Comparison of ENCODE assay signal across 2 cellular contexts in genomic region chr3:73964818-73965217, GRCh38.
TF ChIP-seq lines count a peak whose summit lies in the region.

No MANE protein-coding gene starts in this region.

TF ChIP-seq in HepG2, 621 proteins besides CTCF, POLR2A, EP300 and RAD21:
- TF ChIP-seq KMT2A (CRISPR knock-in tag; IDR thresholded peaks at IDR 0.05) (no peak), CC2D1A (CRISPR knock-in tag; IDR thresholded peaks at IDR 0.05) (no peak), CEBPB (IDR thresholded peaks at IDR 0.05; ENCODE audit: borderline replicate concordance, low read depth, low read length) (peak; percentile 69; the same call in 1 of the 2 replicates), ZNF10 (CRISPR knock-in tag; IDR thresholded peaks at IDR 0.05; ENCODE audit: borderline replicate concordance, low read depth) (no peak), MATR3 (CRISPR knock-in tag; IDR thresholded peaks at IDR 0.05) (no peak)

TF ChIP-seq in K562, 482 proteins besides CTCF, POLR2A, EP300 and RAD21:
- TF ChIP-seq CEBPG (CRISPR knock-in tag; IDR thresholded peaks at IDR 0.05) (no peak), CEBPG (tag; conservative IDR thresholded peaks at IDR 0.05 in 1 of 2, IDR thresholded peaks at IDR 0.05 in 1 of 2) (peak in 1 of 2 experiments; percentile 67; a peak in 2 of 4 replicates), ZC3H8 (IDR thresholded peaks at IDR 0.05) (no peak), MECOM (CRISPR knock-in tag; IDR thresholded peaks at IDR 0.05) (no peak), CEBPB (tag; IDR thresholded peaks at IDR 0.05) (0 out of 2 replicates have a peak, but pooled peaks have one; percentile 9), ZFP30 (CRISPR knock-in tag; IDR thresholded peaks at IDR 0.05; ENCODE audit: borderline replicate concordance) (no peak), LARP7 (IDR thresholded peaks at IDR 0.05) (no peak)
- TF ChIP-seq, protein P1, sequence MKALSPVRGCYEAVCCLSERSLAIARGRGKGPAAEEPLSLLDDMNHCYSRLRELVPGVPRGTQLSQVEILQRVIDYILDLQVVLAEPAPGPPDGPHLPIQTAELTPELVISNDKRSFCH (CRISPR knock-in tag; IDR thresholded peaks at IDR 0.05): no peak
- TF ChIP-seq, protein P1 (tag; IDR thresholded peaks at IDR 0.05): no peak
TF ChIP-seq in K562: peak in this region for 2.
